In the genomic region with DNA sequence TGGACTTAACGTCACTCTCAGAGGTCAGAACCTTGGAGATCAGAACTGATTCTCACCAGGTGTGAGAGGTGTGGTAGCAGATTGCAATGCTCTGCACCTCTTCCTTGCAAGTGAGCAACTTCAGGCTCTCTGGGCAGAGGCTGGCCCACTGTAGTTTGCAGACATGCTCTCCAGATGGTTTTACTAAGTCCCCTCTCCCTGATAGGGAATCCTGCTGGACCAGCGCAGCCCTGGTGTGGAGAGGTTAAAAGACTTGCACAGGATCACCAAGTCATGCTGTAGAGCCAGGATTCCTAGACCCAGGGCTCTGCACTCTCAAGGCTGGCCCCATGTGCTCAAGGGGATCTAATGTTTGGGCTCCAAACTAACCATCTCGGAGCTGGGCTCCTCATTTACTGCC, we compare ENCODE assay signal across 16 cellular contexts.
"Had no signal": no experiment of that assay in that cellular context is flagged by ENCODE, and none has a peak within 500 bp of the region (broad histone marks: within the 10 kb centered on the region; RNA-seq: fewer than 3 reads in every experiment).

No MANE protein-coding gene starts in this region.

- H3K9me3 ChIP-seq: gastroesophageal sphincter, neutrophil, SK-N-SH, transverse colon had no signal

- H3K4me2 ChIP-seq: SK-N-SH had no signal

- H3K4me1 ChIP-seq: gastroesophageal sphincter, transverse colon had no signal

- DNase-seq: activated CD4-positive, alpha-beta T cell treated with anti-CD3 and anti-CD28 coated beads, Interleukin-2, amount 50 U/mL, for 1 hour; activated T-cell treated with anti-CD3 and anti-CD28 coated beads, Interleukin-2, amount 50 U/mL, for 4 hours; amygdala; cortex of kidney; effector CD8-positive, alpha-beta T cell; left ventricle myocardium superior; SK-N-SH; substantia nigra; transverse colon had no signal

- H3K27me3 Mint-ChIP-seq: central memory CD8-positive, alpha-beta T cell had no signal

- H3K4me1 Mint-ChIP-seq: brain; central memory CD8-positive, alpha-beta T cell had no signal

- H3K4me3 Mint-ChIP-seq: activated T-cell treated with anti-CD3 and anti-CD28 coated beads, Interleukin-2, amount 50 U/mL, for 4 hours; brain; central memory CD8-positive, alpha-beta T cell; WTC11 had no signal

- H3K4me3 ChIP-seq: gastroesophageal sphincter, skin epidermis, transverse colon had no signal

- H3K36me3 ChIP-seq: transverse colon had no signal

- H3K27me3 ChIP-seq: gastroesophageal sphincter, neutrophil, transverse colon had no signal

- H3K9me2 ChIP-seq: SK-N-SH had no signal

- H3K27ac Mint-ChIP-seq: brain had no signal

- H3K9ac ChIP-seq: SK-N-SH had no signal

- ATAC-seq: activated T-cell treated with anti-CD3 and anti-CD28 coated beads, Interleukin-2, amount 50 U/mL, for 4 hours; gastroesophageal sphincter; left ventricle myocardium superior; WTC11 had no signal

- H3K27ac ChIP-seq: epithelial cell of prostate, gastroesophageal sphincter, neutrophil, skin epidermis, transverse colon had no signal

- H3K9me3 Mint-ChIP-seq: activated T-cell treated with anti-CD3 and anti-CD28 coated beads, Interleukin-2, amount 50 U/mL, for 4 hours; brain; central memory CD8-positive, alpha-beta T cell; WTC11 had no signal
